Comparison of ENCODE assay signal across 27 cellular contexts in the genomic region with DNA sequence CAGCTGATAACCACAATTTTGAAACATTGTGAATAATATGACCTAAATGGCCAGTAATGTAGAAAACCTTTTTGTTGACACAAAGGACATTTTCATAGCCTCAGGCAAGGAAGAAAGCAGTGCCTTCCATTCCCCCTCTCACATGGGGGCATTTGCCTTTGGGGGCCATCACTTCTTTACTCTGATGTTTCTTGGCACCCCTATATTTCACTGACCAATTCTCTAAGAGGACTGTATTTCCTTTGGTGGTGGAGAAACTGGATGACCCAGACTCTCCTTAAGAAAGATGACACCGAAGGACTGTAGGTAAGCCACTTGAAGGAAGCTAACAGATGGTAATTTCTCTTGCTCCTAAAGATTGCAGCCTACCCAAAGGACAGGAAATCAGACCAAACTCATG.
DNase-seq lines count a peak whose midpoint lies in the region; ATAC-seq and TF ChIP-seq lines count a peak whose summit lies in the region.
"Had no signal": no experiment of that assay in that cellular context is flagged by ENCODE, and none has a peak within 500 bp of the region (broad histone marks: within the 10 kb centered on the region; RNA-seq: fewer than 3 reads in every experiment).

No MANE protein-coding gene starts in this region.

- TF ChIP-seq CTCF in dorsolateral prefrontal cortex (IDR thresholded peaks at IDR 0.05 in 54 of 56, conservative IDR thresholded peaks at IDR 0.05 in 2 of 56; ENCODE audit: low read depth in 1 of 56, partially characterized antibody in 56 of 56) (no peak), suprapubic skin (IDR thresholded peaks at IDR 0.05) (no peak)

- peaks cover 4% of the 10 kb centered on the region for H3K4me1 ChIP-seq in suprapubic skin
- H3K4me1 ChIP-seq: HAP-1 had no signal

- H3K4me3 ChIP-seq in dorsolateral prefrontal cortex (no peak overlapping the region), suprapubic skin (no peak overlapping the region)
- H3K4me3 ChIP-seq: GM23338, HAP-1, K562, MG63, SJCRH30 had no signal

- H3K36me3 ChIP-seq in suprapubic skin, result no peaks in the 10 kb centered on the region
- H3K36me3 ChIP-seq: HAP-1, MG63, SJCRH30 had no signal

- CTCF ChIA-PET in activated CD8-positive, alpha-beta memory T cell treated with anti-CD3 and anti-CD28 coated beads, Interleukin-2, amount 10 ng/mL, durations not matched to agents 7 days and 5 days (lab: Charles Lee), result no interaction called here

- TF ChIP-seq POLR2A in suprapubic skin (IDR thresholded peaks at IDR 0.05), result no peak

- H3K9me3 Mint-ChIP-seq in activated CD8-positive, alpha-beta memory T cell treated with anti-CD3 and anti-CD28 coated beads, Interleukin-2, amount 10 ng/mL, durations not matched to agents 7 days and 5 days (ENCODE audit: low read depth), result peaks cover 5% of the 10 kb centered on the region
- H3K9me3 Mint-ChIP-seq in immature natural killer cell, result peaks cover 0 to 24% (median 6%) of the 10 kb centered on the region in 6 donors
- H3K9me3 Mint-ChIP-seq: GM23338, HFFc6 had no signal

- no peak overlapping the region for H3K4me3 Mint-ChIP-seq in activated CD8-positive, alpha-beta memory T cell treated with anti-CD3 and anti-CD28 coated beads, Interleukin-2, amount 10 ng/mL, durations not matched to agents 7 days and 5 days
- H3K4me3 Mint-ChIP-seq in immature natural killer cell, result no peak overlapping the region
- H3K4me3 Mint-ChIP-seq: GM23338, HFFc6 had no signal

- H3K27me3 Mint-ChIP-seq in activated CD8-positive, alpha-beta memory T cell treated with anti-CD3 and anti-CD28 coated beads, Interleukin-2, amount 10 ng/mL, durations not matched to agents 7 days and 5 days, result no peaks in the 10 kb centered on the region
- H3K27me3 Mint-ChIP-seq in immature natural killer cell (ENCODE audit: low read depth in 3 of 3), result peaks cover 0 to 2% (median 0%) of the 10 kb centered on the region in 3 donors

- no peak overlapping the region for H3K27ac Mint-ChIP-seq in activated CD8-positive, alpha-beta memory T cell treated with anti-CD3 and anti-CD28 coated beads, Interleukin-2, amount 10 ng/mL, durations not matched to agents 7 days and 5 days
- H3K27ac Mint-ChIP-seq in immature natural killer cell, result no peak overlapping the region
- H3K27ac Mint-ChIP-seq: GM23338, HFFc6 had no signal

- no peak for TF ChIP-seq EP300 in suprapubic skin (IDR thresholded peaks at IDR 0.05)

- H3K4me1 Mint-ChIP-seq in activated CD8-positive, alpha-beta memory T cell treated with anti-CD3 and anti-CD28 coated beads, Interleukin-2, amount 10 ng/mL, durations not matched to agents 7 days and 5 days, result no peaks in the 10 kb centered on the region
- H3K4me1 Mint-ChIP-seq in immature natural killer cell, result no peaks in the 10 kb centered on the region
- H3K4me1 Mint-ChIP-seq: GM23338 had no signal

- H3K27me3 ChIP-seq in dorsolateral prefrontal cortex, result no peaks in the 10 kb centered on the region
- no peaks in the 10 kb centered on the region for H3K27me3 ChIP-seq in suprapubic skin
- H3K27me3 ChIP-seq: MG63, SJCRH30 had no signal

- 88% methylated on average over 1 of the region's 1 CpG for WGBS in suprapubic skin

- H3K36me3 Mint-ChIP-seq in activated CD8-positive, alpha-beta memory T cell treated with anti-CD3 and anti-CD28 coated beads, Interleukin-2, amount 10 ng/mL, durations not matched to agents 7 days and 5 days, result no peaks in the 10 kb centered on the region
- no peaks in the 10 kb centered on the region for H3K36me3 Mint-ChIP-seq in immature natural killer cell

- H3K9me3 ChIP-seq in suprapubic skin, result no peaks in the 10 kb centered on the region
- H3K9me3 ChIP-seq: HAP-1, MG63, SJCRH30 had no signal

- H3K27ac ChIP-seq in dorsolateral prefrontal cortex, result peak overlapping the region in 49 of 59 donors; percentile 1 to 90 (median 65)
- H3K27ac ChIP-seq in suprapubic skin, result peak overlapping the region; percentile 21
- H3K27ac ChIP-seq: SJCRH30 had no signal

- no peak for ATAC-seq in activated CD8-positive, alpha-beta memory T cell treated with anti-CD3 and anti-CD28 coated beads, Interleukin-2, amount 10 ng/mL, durations not matched to agents 7 days and 5 days
- ATAC-seq: GM23338, K562, PC-3, SK-N-SH treated with all-trans-retinoic acid at 6 μM for 48 hours had no signal

- DNase-seq in EL, result peak; percentile 17
- DNase-seq in M059J (ENCODE audit: low read depth), result peak; percentile 68
- DNase-seq in dorsolateral prefrontal cortex, result no peak
- no peak for DNase-seq in suprapubic skin (ENCODE audit: low spot score in 2 of 2)
- DNase-seq in activated CD8-positive, alpha-beta memory T cell treated with anti-CD3 and anti-CD28 coated beads, Interleukin-2, amount 10 ng/mL, durations not matched to agents 7 days and 5 days, result no peak
- no peak for DNase-seq in NCI-H510A (lab: John Stamatoyannopoulos, UW)
- no peak for DNase-seq in immature natural killer cell
- no peak for DNase-seq in ecto neural progenitor cell (ENCODE audit: low spot score)
- DNase-seq: DMS153; DND-41; HFFc6; Kasumi-1; MG63; NCI-H1105 treated with DMSO at 0.1 percent for 48 hours; NCI-H146; NCI-H1930; NCI-H2107; NCI-H226; NCI-H510A treated with DMSO at 0.1 percent for 48 hours; NCI-H82; NK-92 treated with Interleukin-12 subunit alpha and Interleukin-12 subunit beta, amount 100 ng/mL, for 24 hours; PC-3 had no signal

- intact Hi-C loops in dorsolateral prefrontal cortex (cut with DNase I), result no loop called here

Comparison
In these comparisons a context has a peak if more than half of its experiments do, and no peak if none do; other contexts are left out.
1. DNase-seq: peak in EL (single experiment) and M059J (single experiment); none in dorsolateral prefrontal cortex (0 of 10), suprapubic skin (0 of 2), activated CD8-positive, alpha-beta memory T cell treated with anti-CD3 and anti-CD28 coated beads, Interleukin-2, amount 10 ng/mL, durations not matched to agents 7 days and 5 days (single experiment), NCI-H510A (single experiment), immature natural killer cell (0 of 3) and ecto neural progenitor cell (single experiment).